In the genomic region with DNA sequence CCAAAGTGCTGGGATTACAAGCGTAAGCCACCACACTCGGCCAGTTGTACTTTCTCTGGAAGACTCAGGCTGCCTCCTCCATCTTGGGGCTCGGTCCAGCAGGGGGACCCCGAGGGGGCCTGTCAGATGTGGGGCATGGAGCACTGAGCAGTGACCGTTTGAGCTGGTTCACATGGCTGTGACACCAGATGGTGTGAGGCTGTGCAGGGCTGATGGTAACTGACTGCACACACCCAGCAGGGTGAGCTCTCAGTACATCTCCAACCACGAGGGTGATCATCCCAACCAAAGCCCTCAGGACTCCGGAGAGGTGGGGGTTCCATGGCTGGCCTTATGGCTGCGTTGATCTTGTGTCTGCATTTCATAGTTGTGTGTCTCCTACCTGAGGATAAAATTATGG, we compare ENCODE assay signal across 19 cellular contexts.
"Had no signal": no experiment of that assay in that cellular context is flagged by ENCODE, and none has a peak within 500 bp of the region (broad histone marks: within the 10 kb centered on the region; RNA-seq: fewer than 3 reads in every experiment).

No MANE protein-coding gene starts in this region.

- ATAC-seq: activated naive CD8-positive, alpha-beta T cell treated with anti-CD3 and anti-CD28 coated beads, Interleukin-2, amount 50 U/mL, for 24 hours; activated T-cell treated with anti-CD3 and anti-CD28 coated beads, Interleukin-2, amount 50 U/mL, for 4 hours; body of pancreas; foreskin keratinocyte; left lobe of liver; naive thymus-derived CD4-positive, alpha-beta T cell; stimulated activated naive CD8-positive, alpha-beta T cell treated with anti-CD3 and anti-CD28 coated beads, Interleukin-15, Interleukin-2, amounts not matched to agents 100 U/mL and 50 U/mL, for 24 hours had no signal

- H3K4me3 Mint-ChIP-seq: activated naive CD8-positive, alpha-beta T cell treated with anti-CD3 and anti-CD28 coated beads, Interleukin-2, amount 50 U/mL, for 24 hours; activated T-cell treated with anti-CD3 and anti-CD28 coated beads, Interleukin-2, amount 50 U/mL, for 4 hours; naive thymus-derived CD4-positive, alpha-beta T cell; neural crest cell had no signal

- H3K4me1 ChIP-seq: foreskin keratinocyte had no signal

- H3K4me3 ChIP-seq: body of pancreas, cardiac muscle cell, lung, thyroid gland had no signal

- H3K9me3 ChIP-seq: body of pancreas, thyroid gland had no signal

- H3K36me3 ChIP-seq: cardiac muscle cell, thyroid gland had no signal

- H3K9me3 Mint-ChIP-seq: activated naive CD8-positive, alpha-beta T cell treated with anti-CD3 and anti-CD28 coated beads, Interleukin-2, amount 50 U/mL, for 24 hours had no signal

- DNase-seq: activated CD4-positive, CD25-positive, alpha-beta regulatory T cell treated with anti-CD3 and anti-CD28 coated beads, Interleukin-2, amount 50 U/mL, for 72 hours; activated CD8-positive, alpha-beta memory T cell treated with anti-CD3 and anti-CD28 coated beads, Interleukin-2, amount 50 U/mL, for 48 hours; activated effector memory CD4-positive, alpha-beta T cell treated with anti-CD3 and anti-CD28 coated beads, Interleukin-2, amount 50 U/mL, for 16 hours; activated naive CD4-positive, alpha-beta T cell treated with anti-CD3 and anti-CD28 coated beads, Interleukin-2, amount 50 U/mL, for 16 hours; activated naive CD8-positive, alpha-beta T cell treated with anti-CD3 and anti-CD28 coated beads, Interleukin-2, amount 50 U/mL, for 24 hours; activated T-cell treated with anti-CD3 and anti-CD28 coated beads, Interleukin-2, amount 50 U/mL, for 4 hours; body of pancreas; dermis blood vessel endothelial cell; effector memory CD4-positive, alpha-beta T cell; foreskin keratinocyte; naive thymus-derived CD4-positive, alpha-beta T cell; stimulated activated CD4-positive, alpha-beta T cell treated with anti-CD3 and anti-CD28 coated beads, Interleukin-4, amount 100 ng/mL, for 4 hours; stimulated activated naive CD8-positive, alpha-beta T cell treated with anti-CD3 and anti-CD28 coated beads, Interleukin-15, Interleukin-2, amounts not matched to agents 100 U/mL and 50 U/mL, for 24 hours; T-helper 2 cell; thyroid gland had no signal

- H3K27ac ChIP-seq: body of pancreas, foreskin keratinocyte, thyroid gland had no signal

- H3K27ac Mint-ChIP-seq: activated naive CD8-positive, alpha-beta T cell treated with anti-CD3 and anti-CD28 coated beads, Interleukin-2, amount 50 U/mL, for 24 hours; naive thymus-derived CD4-positive, alpha-beta T cell had no signal

- H3K36me3 Mint-ChIP-seq: naive thymus-derived CD4-positive, alpha-beta T cell had no signal
